8 cellular contexts compared by ENCODE assay signal in genomic region chr7:2241580-2242540, GRCh38. TPM values are rescaled to one million over a fixed set of nuclear protein-coding genes. Genes with fewer than 3 reads are reported as not detected.
DNase-seq lines count a peak whose midpoint lies in the region; ATAC-seq and TF ChIP-seq lines count a peak whose summit lies in the region.

MRM2 (minus strand) TSS chr7:2242205; CDS start chr7:2242169, 36 bp downstream.
NUDT1 (plus strand) TSS chr7:2242226; CDS start chr7:2244575, 2,349 bp downstream.

- DNase-seq in AG04450 (ENCODE audit: low read depth, low spot score) (peak; percentile 16), NCI-H510A treated with DMSO at 0.1 percent for 48 hours (lab: John Stamatoyannopoulos, UW) (peak; percentile 96), dermis microvascular lymphatic vessel endothelial cell (ENCODE audit: low read depth in 2 of 2) (peak in 1 of 2 donors; percentile 77)
- DNase-seq in activated CD4-positive, alpha-beta T cell treated with anti-CD3 and anti-CD28 coated beads, Interleukin-2, amount 50 U/mL, for 1 hour = peak; percentile 58
- peak; percentile 75 to 79 for DNase-seq in stimulated activated CD4-positive, alpha-beta T cell treated with anti-CD3 and anti-CD28 coated beads, Interleukin-2, amount 100 ng/mL, for 48 hours

- peaks cover 0 to 21% (median 11%) of the 10 kb centered on the region in 4 donors for H3K36me3 ChIP-seq in liver (ENCODE audit: control insufficient read depth in 4 of 4, insufficient read depth in 3 of 4, low read depth in 1 of 4, low read length in 3 of 4)

- TF ChIP-seq CTCF in AG04450 (IDR thresholded peaks at IDR 0.05; ENCODE audit: low read depth, low read length) (no peak), liver (IDR thresholded peaks at IDR 0.05; ENCODE audit: low read depth, low read length, missing input control) (no peak)

- peak within 1 kb of the TSS; percentile 85 for H3K4me3 ChIP-seq in AG04450 (ENCODE audit: low read depth, low read length)
- peak within 1 kb of the TSS; percentile 93 to 97 (median 93) for H3K4me3 ChIP-seq in liver (ENCODE audit: low read depth in 1 of 3, low read length in 3 of 3)

- H3K27me3 ChIP-seq in AG04450 (ENCODE audit: control insufficient read depth, insufficient read depth, low read length) (no peaks in the 10 kb centered on the region), liver (ENCODE audit: control insufficient read depth in 4 of 4, insufficient read depth in 4 of 4, low read length in 3 of 4) (no peaks in the 10 kb centered on the region)

- WGBS in liver = under 1% methylated on average over 81 of the region's 81 CpGs

- ATAC-seq in GM18868 (IDR thresholded peaks at IDR 0.05; ENCODE audit: unreplicated experiment) (peak; percentile 65), HG03135 (IDR thresholded peaks at IDR 0.05; ENCODE audit: unreplicated experiment) (peak; percentile 62)

- CTCF ChIA-PET in AG04450 (lab: Charles Lee) = interaction anchor here (0.6 to 1.7 kb wide), 2 partner anchors 47 to 106 kb away, joined by 3 to 8 read pairs; no protein-coding TSS in a partner anchor

- peak within 1 kb of the TSS; percentile 47 for H3K27ac ChIP-seq in AG04450 (ENCODE audit: low read depth, low read length)
- H3K27ac ChIP-seq in liver (ENCODE audit: low read depth in 1 of 2, low read length in 2 of 2) = peak within 1 kb of the TSS; percentile 30 to 47

- peaks cover 4 to 22% (median 14%) of the 10 kb centered on the region in 4 donors for H3K4me1 ChIP-seq in liver (ENCODE audit: control insufficient read depth in 4 of 4, insufficient read depth in 4 of 4, low read length in 3 of 4)

- H3K9me3 ChIP-seq in AG04450 (ENCODE audit: control insufficient read depth, insufficient read depth, low read length) (no peaks in the 10 kb centered on the region; the same call in 1 of the 2 replicates), liver (ENCODE audit: control insufficient read depth in 4 of 4, low read length in 3 of 4) (no peaks in the 10 kb centered on the region)

- POLR2A ChIA-PET in AG04450 (lab: Yijun Ruan, JAX) = interaction anchor here (0.7 to 1.8 kb wide), 3 partner anchors 9 to 131 kb away, joined by 3 to 5 read pairs (median 3); partner anchors contain the start of gene MAD1L1

- peak within 1 kb of the TSS; percentile 60 to 71 for H3K9ac ChIP-seq in liver (ENCODE audit: low read depth in 1 of 2, low read length in 2 of 2)

- TF ChIP-seq RAD21 in liver (IDR thresholded peaks at IDR 0.05) = peak in 1 of 2 donors; percentile 41

TF ChIP-seq in liver, 16 proteins besides CTCF, POLR2A, EP300 and RAD21:
- TF ChIP-seq SP1 (IDR thresholded peaks at IDR 0.05) (no peak), YY1 (IDR thresholded peaks at IDR 0.05) (peak; percentile 88), FOXA1 (IDR thresholded peaks at IDR 0.05) (no peak), GABPA (IDR thresholded peaks at IDR 0.05 in 1 of 2, conservative IDR thresholded peaks at IDR 0.05 in 1 of 2) (peak; percentile 89 to 98)

RNA-seq across cellular contexts. Expression of gene MRM2, which starts in this region (rescaled TPM):
- polyA plus RNA-seq in AG04450 (2011; rRNA removed) (17.7 and 18.4 TPM in 2 replicates), liver (10 to 100 TPM in 1 of 2 donors, 1 to 10 TPM in 1; 9.7 to 14.9 TPM)
- 8.6 and 13.1 TPM in 2 replicates for polyA minus RNA-seq in AG04450 (2011; rRNA and poly(A)+ RNA removed)
- total RNA-seq in dermis microvascular lymphatic vessel endothelial cell (11.2 and 14.5 TPM in 2 replicates), liver (10 to 100 TPM; 11.4 to 12.3 TPM)

RNA-seq across cellular contexts. Expression of gene NUDT1, which starts in this region (rescaled TPM):
- polyA plus RNA-seq in AG04450 (2011; rRNA removed) (11.5 and 15.2 TPM in 2 replicates), liver (1 to 10 TPM; 2.3 to 3.9 TPM)
- polyA minus RNA-seq in AG04450 (2011; rRNA and poly(A)+ RNA removed) = 14.3 and 15.7 TPM in 2 replicates
- total RNA-seq in dermis microvascular lymphatic vessel endothelial cell (8.6 and 13.9 TPM in 2 replicates), liver (10 to 100 TPM in 1 of 2 donors, 1 to 10 TPM in 1; 1.0 to 22.3 TPM)
